In genomic region chrX:18897611-18898010, GRCh38 we compare ENCODE assay signal across 26 cellular contexts.
"Had no signal": no experiment of that assay in that cellular context is flagged by ENCODE, and none has a peak within 500 bp of the region (broad histone marks: within the 10 kb centered on the region; RNA-seq: fewer than 3 reads in every experiment).

No MANE protein-coding gene starts in this region.

- H2AFZ ChIP-seq: neural progenitor cell had no signal

- H3K36me3 ChIP-seq: neural progenitor cell, pancreas, thyroid gland, transverse colon, vagina had no signal

- H3K4me2 ChIP-seq: neural progenitor cell had no signal

- DNase-seq: islet precursor cell; left ventricle myocardium inferior; mesendoderm; naive B cell; natural killer cell; nephron progenitor cell; pancreas; retina; right cardiac atrium; stimulated activated CD4-positive, alpha-beta T cell treated with anti-CD3 and anti-CD28 coated beads, Interleukin-12 subunit alpha, Interleukin-12 subunit beta, amount 100 ng/mL, for 4 hours; stimulated activated CD4-positive, alpha-beta T cell treated with anti-CD3 and anti-CD28 coated beads, Interleukin-15, amount 100 ng/mL, for 24 hours; stimulated activated CD4-positive, alpha-beta T cell treated with anti-CD3 and anti-CD28 coated beads, Interleukin-2, amount 100 ng/mL, for 24 hours; stimulated activated CD4-positive, alpha-beta T cell treated with anti-CD3 and anti-CD28 coated beads, Interleukin-4, amount 100 ng/mL, for 1 hour; stimulated activated naive B cell treated with anti-CD40 and anti-IgM and Interleukin-4, amounts not matched to agents 10 μg/mL and 1 μg/mL and 100 μg/mL, for 72 hours; stimulated activated naive CD8-positive, alpha-beta T cell treated with anti-CD3 and anti-CD28 coated beads, Interleukin-15, Interleukin-2, amounts not matched to agents 100 U/mL and 50 U/mL, for 24 hours; stomach; testis; thyroid gland; transverse colon had no signal

- H3K4me3 Mint-ChIP-seq: mesothelial cell of epicardium; natural killer cell; nephron progenitor cell; neural progenitor cell; stimulated activated naive B cell treated with anti-CD40 and anti-IgM and Interleukin-4, amounts not matched to agents 10 μg/mL and 1 μg/mL and 100 μg/mL, for 72 hours had no signal

- H3K27me3 ChIP-seq: neural progenitor cell, pancreas, stomach, testis, thyroid gland, transverse colon, upper lobe of left lung, vagina had no signal

- H3K27ac ChIP-seq: left ventricle myocardium inferior, neural progenitor cell, pancreas, skin epidermis, stomach, testis, thyroid gland, transverse colon, vagina had no signal

- H3K4me1 Mint-ChIP-seq: naive B cell; natural killer cell; nephron progenitor cell; stimulated activated naive B cell treated with anti-CD40 and anti-IgM and Interleukin-4, amounts not matched to agents 10 μg/mL and 1 μg/mL and 100 μg/mL, for 72 hours had no signal

- FAIRE-seq: pancreas had no signal

- H3K9me3 ChIP-seq: left ventricle myocardium inferior, pancreas, stomach, testis, thyroid gland, transverse colon, upper lobe of left lung, vagina had no signal

- ATAC-seq: natural killer cell; pancreas; right cardiac atrium; sciatic nerve; stimulated activated naive B cell treated with anti-CD40 and anti-IgM and Interleukin-4, amounts not matched to agents 10 μg/mL and 1 μg/mL and 100 μg/mL, for 72 hours; stimulated activated naive CD8-positive, alpha-beta T cell treated with anti-CD3 and anti-CD28 coated beads, Interleukin-15, Interleukin-2, amounts not matched to agents 100 U/mL and 50 U/mL, for 24 hours had no signal

- H3K27me3 Mint-ChIP-seq: naive B cell; stimulated activated naive B cell treated with anti-CD40 and anti-IgM and Interleukin-4, amounts not matched to agents 10 μg/mL and 1 μg/mL and 100 μg/mL, for 72 hours had no signal

- H3K4me1 ChIP-seq: neural progenitor cell, pancreas, testis, thyroid gland, transverse colon had no signal

- H3K9me3 Mint-ChIP-seq: mesothelial cell of epicardium; naive B cell; natural killer cell; stimulated activated naive B cell treated with anti-CD40 and anti-IgM and Interleukin-4, amounts not matched to agents 10 μg/mL and 1 μg/mL and 100 μg/mL, for 72 hours had no signal

- H3K27ac Mint-ChIP-seq: mesothelial cell of epicardium; natural killer cell; nephron progenitor cell; neural progenitor cell; stimulated activated naive B cell treated with anti-CD40 and anti-IgM and Interleukin-4, amounts not matched to agents 10 μg/mL and 1 μg/mL and 100 μg/mL, for 72 hours had no signal

- H3K9ac ChIP-seq: neural progenitor cell had no signal

- H3K4me3 ChIP-seq: left ventricle myocardium inferior, lung, neural progenitor cell, pancreas, skin epidermis, stomach, testis, thyroid gland, transverse colon, upper lobe of left lung, vagina had no signal

- H3K36me3 Mint-ChIP-seq: naive B cell, natural killer cell, neural progenitor cell had no signal
